7 cellular contexts compared by ENCODE assay signal in genomic region chr15:89893027-89893426, GRCh38. TPM values are rescaled to one million over a fixed set of nuclear protein-coding genes. Genes with fewer than 3 reads are reported as not detected.
A peak's percentile ranks its signal among the peaks of the same experiment; 100 is the strongest.
DNase-seq lines count a peak whose midpoint lies in the region; ATAC-seq and TF ChIP-seq lines count a peak whose summit lies in the region.

No MANE protein-coding gene starts in this region.

- H3K27me3 ChIP-seq in HAP-1 (ENCODE audit: low read depth) (no peaks in the 10 kb centered on the region), foreskin keratinocyte (no peaks in the 10 kb centered on the region), skeletal muscle tissue (ENCODE audit: control insufficient read depth in 3 of 3, insufficient read depth in 3 of 3, low read length in 3 of 3) (no peaks in the 10 kb centered on the region)

- H3K9me3 Mint-ChIP-seq in T-cell, result no peaks in the 10 kb centered on the region

- CTCF ChIA-PET in T-cell (lab: Charles Lee), result interaction anchor here in 1 of 2 donors (0.9 to 1.8 kb wide), 2 partner anchors 18 to 178 kb away, joined by 5 to 6 read pairs; no protein-coding TSS in a partner anchor

- no peak for TF ChIP-seq CTCF in foreskin keratinocyte (conservative IDR thresholded peaks at IDR 0.05)

- H3K4me3 ChIP-seq in HAP-1 (peak overlapping the region; percentile 74), skeletal muscle tissue (ENCODE audit: low read length in 3 of 3) (peak overlapping the region; percentile 89 to 98 (median 98))

- in situ Hi-C loops in HAP-1 (cut with MboI; ENCODE audit: low sequenced_read_pairs), result no loop called here

- H3K9me3 ChIP-seq in HAP-1, result no peaks in the 10 kb centered on the region
- no peaks in the 10 kb centered on the region for H3K9me3 ChIP-seq in skeletal muscle tissue (ENCODE audit: control insufficient read depth in 3 of 3, low read length in 3 of 3)

- no peaks in the 10 kb centered on the region for H3K27me3 Mint-ChIP-seq in T-cell

- DNase-seq in HAP-1 (ENCODE audit: low spot score in 2 of 2) (no peak), T-cell (no peak), foreskin keratinocyte (no peak)
- no peak for DNase-seq in activated CD4-positive, CD25-positive, alpha-beta regulatory T cell treated with anti-CD3 and anti-CD28 coated beads, Interleukin-2, amount 50 U/mL, for 72 hours
- no peak for DNase-seq in activated CD8-positive, alpha-beta memory T cell treated with anti-CD3 and anti-CD28 coated beads, Interleukin-2, amount 50 U/mL, for 4 hours

- H3K27ac ChIP-seq in foreskin keratinocyte (peak overlapping the region; percentile 87), skeletal muscle tissue (ENCODE audit: low read depth, low read length) (peak overlapping the region; percentile 86)

- peaks cover 10% of the 10 kb centered on the region for H3K36me3 ChIP-seq in HAP-1 (replicated peaks)
- peaks cover 8 to 10% (median 10%) of the 10 kb centered on the region in 3 donors for H3K36me3 ChIP-seq in skeletal muscle tissue (ENCODE audit: control insufficient read depth in 3 of 3, insufficient read depth in 3 of 3, low read length in 3 of 3)

- POLR2A ChIA-PET in T-cell (lab: Charles Lee), result interaction anchor here in 1 of 2 donors (0.6 kb wide), 1 partner anchor 1961 kb away, joined by 8 read pairs; no protein-coding TSS in a partner anchor

- peaks cover 42 to 50% (median 49%) of the 10 kb centered on the region in 3 donors for H3K4me1 Mint-ChIP-seq in T-cell

- H3K4me1 ChIP-seq in HAP-1 (peaks cover 7% of the 10 kb centered on the region; the same call in 1 of the 2 replicates), foreskin keratinocyte (no peaks in the 10 kb centered on the region), skeletal muscle tissue (ENCODE audit: control insufficient read depth in 3 of 3, insufficient read depth in 3 of 3, low read length in 3 of 3) (peaks cover 0 to 10% (median 8%) of the 10 kb centered on the region in 3 donors)

- peak overlapping the region; percentile 95 to 98 (median 96) for H3K4me3 Mint-ChIP-seq in T-cell

- peaks cover 14% of the 10 kb centered on the region for H3K36me3 Mint-ChIP-seq in T-cell

- peak overlapping the region; percentile 95 for H3K27ac Mint-ChIP-seq in T-cell

- peak overlapping the region; percentile 94 to 97 (median 97) for H3K9ac ChIP-seq in skeletal muscle tissue (ENCODE audit: low read depth in 1 of 3, low read length in 3 of 3)

- ATAC-seq in T-cell (replicated peaks in 1 of 4) (no peak), foreskin keratinocyte (no peak), GM18861 (IDR thresholded peaks at IDR 0.05; ENCODE audit: unreplicated experiment) (no peak)

RNA-seq across cellular contexts. Expression of gene AP3S2, which starts 0.8 kb away (rescaled TPM):
- 10 to 100 TPM; 22.8 to 30.5 (median 24.9) TPM for total RNA-seq in T-cell
- 25.8 and 40.3 TPM in 2 replicates for total RNA-seq in foreskin keratinocyte
- polyA plus RNA-seq in foreskin keratinocyte, result 11.8 and 12.0 TPM in 2 replicates
- 51.7 TPM for total RNA-seq in skeletal muscle tissue

RNA-seq across cellular contexts. Expression of gene ARPIN, which starts 19.7 kb away (rescaled TPM):
- total RNA-seq in T-cell (under 1 TPM in 4 of 5 donors, not detected in 1; 0.03 to 0.09 (median 0.06) TPM), foreskin keratinocyte (10.8 and 12.5 TPM in 2 replicates), skeletal muscle tissue (13.0 TPM)
- polyA plus RNA-seq in foreskin keratinocyte, result 7.9 and 10.4 TPM in 2 replicates

Comparison
In these comparisons a context has a peak if more than half of its experiments do, and no peak if none do; other contexts are left out.
1. RNA of gene ARPIN, which starts 19.7 kb away (total RNA-seq): 13.0 TPM in skeletal muscle tissue (single experiment) and 10.8 to 12.5 TPM in foreskin keratinocyte; 0.03 to 0.09 TPM in T-cell; every median in the first group is over 10 times any median in the second.